Comparison of ENCODE assay signal across 10 cellular contexts in genomic region chr15:67048281-67049279, GRCh38. TPM values are rescaled to one million over a fixed set of nuclear protein-coding genes. Genes with fewer than 3 reads are reported as not detected.
DNase-seq lines count a peak whose midpoint lies in the region; ATAC-seq and TF ChIP-seq lines count a peak whose summit lies in the region.
"Had no signal": no experiment of that assay in that cellular context is flagged by ENCODE, and none has a peak within 500 bp of the region (broad histone marks: within the 10 kb centered on the region; RNA-seq: fewer than 3 reads in every experiment).

No MANE protein-coding gene starts in this region.

- H3K9me3 Mint-ChIP-seq in activated B cell treated with CpG ODN at 0.5 μM for 24 hours = no peaks in the 10 kb centered on the region
- H3K9me3 Mint-ChIP-seq in stimulated activated naive B cell treated with anti-CD40 and anti-IgM and Interleukin-4, amounts not matched to agents 10 μg/mL and 1 μg/mL and 100 μg/mL, for 72 hours = no peaks in the 10 kb centered on the region
- H3K9me3 Mint-ChIP-seq in activated CD8-positive, alpha-beta T cell treated with anti-CD3 and anti-CD28 coated beads for 36 hours = no peaks in the 10 kb centered on the region

- DNase-seq in activated B cell treated with CpG ODN at 0.5 μM for 24 hours (no peak), right cardiac atrium (peak; percentile 66 to 82 (median 77)), NCI-H2029 (lab: John Stamatoyannopoulos, UW) (no peak), 8988T (no peak)
- DNase-seq in stimulated activated naive B cell treated with anti-CD40 and anti-IgM and Interleukin-4, amounts not matched to agents 10 μg/mL and 1 μg/mL and 100 μg/mL, for 72 hours = no peak
- DNase-seq in activated CD8-positive, alpha-beta T cell treated with anti-CD3 and anti-CD28 coated beads for 36 hours = no peak
- DNase-seq: activated gamma-delta T cell, NCI-H1417 had no signal

- H3K4me1 ChIP-seq in HEK293 (ENCODE audit: control insufficient read depth, insufficient read depth, low read length) (peaks cover 23% of the 10 kb centered on the region), right cardiac atrium (ENCODE audit: control insufficient read depth, insufficient read depth, low read length) (peaks cover 15% of the 10 kb centered on the region)

- no peaks in the 10 kb centered on the region for H3K9me3 ChIP-seq in HEK293 (ENCODE audit: control insufficient read depth, insufficient read depth, low read depth, low read length)
- no peaks in the 10 kb centered on the region for H3K9me3 ChIP-seq in right cardiac atrium (ENCODE audit: control insufficient read depth, low read length)

- H3K27me3 Mint-ChIP-seq in activated B cell treated with CpG ODN at 0.5 μM for 24 hours = no peaks in the 10 kb centered on the region
- no peaks in the 10 kb centered on the region for H3K27me3 Mint-ChIP-seq in stimulated activated naive B cell treated with anti-CD40 and anti-IgM and Interleukin-4, amounts not matched to agents 10 μg/mL and 1 μg/mL and 100 μg/mL, for 72 hours
- no peaks in the 10 kb centered on the region for H3K27me3 Mint-ChIP-seq in activated CD8-positive, alpha-beta T cell treated with anti-CD3 and anti-CD28 coated beads for 36 hours

- H3K27ac Mint-ChIP-seq in activated B cell treated with CpG ODN at 0.5 μM for 24 hours = peak overlapping the region; percentile 78
- peak overlapping the region; percentile 77 for H3K27ac Mint-ChIP-seq in stimulated activated naive B cell treated with anti-CD40 and anti-IgM and Interleukin-4, amounts not matched to agents 10 μg/mL and 1 μg/mL and 100 μg/mL, for 72 hours
- H3K27ac Mint-ChIP-seq in activated CD8-positive, alpha-beta T cell treated with anti-CD3 and anti-CD28 coated beads for 36 hours = no peak overlapping the region

- peaks cover 38% of the 10 kb centered on the region for H3K4me1 Mint-ChIP-seq in activated B cell treated with CpG ODN at 0.5 μM for 24 hours
- peaks cover 34 to 44% of the 10 kb centered on the region in 2 donors for H3K4me1 Mint-ChIP-seq in stimulated activated naive B cell treated with anti-CD40 and anti-IgM and Interleukin-4, amounts not matched to agents 10 μg/mL and 1 μg/mL and 100 μg/mL, for 72 hours
- H3K4me1 Mint-ChIP-seq in activated CD8-positive, alpha-beta T cell treated with anti-CD3 and anti-CD28 coated beads for 36 hours (ENCODE audit: low read depth) = peaks cover 13% of the 10 kb centered on the region

- POLR2A ChIA-PET in HEK293 (lab: Yijun Ruan, JAX) (interaction anchor here (0.7 to 2.1 kb wide), 9 partner anchors 14 to 206 kb away, joined by 3 to 18 read pairs (median 4); partner anchors contain the start of genes AAGAB, IQCH and SMAD3), activated B cell treated with CpG ODN at 0.5 μM for 24 hours (lab: Charles Lee) (no interaction called here)
- POLR2A ChIA-PET in activated CD8-positive, alpha-beta T cell treated with anti-CD3 and anti-CD28 coated beads for 36 hours (lab: Charles Lee) = interaction anchor here (0.5 to 1.0 kb wide), 3 partner anchors 20 to 660 kb away, joined by 3 read pairs; no protein-coding TSS in a partner anchor

- ATAC-seq in activated B cell treated with CpG ODN at 0.5 μM for 24 hours (ENCODE audit: low read depth) (peak; percentile 45), right cardiac atrium (peak; percentile 77 to 82), GM21528 (IDR thresholded peaks at IDR 0.05; ENCODE audit: low FRiP score, unreplicated experiment) (no peak)
- ATAC-seq in stimulated activated naive B cell treated with anti-CD40 and anti-IgM and Interleukin-4, amounts not matched to agents 10 μg/mL and 1 μg/mL and 100 μg/mL, for 72 hours (replicated peaks) = no peak
- ATAC-seq in activated CD8-positive, alpha-beta T cell treated with anti-CD3 and anti-CD28 coated beads for 36 hours = no peak

- H3K27ac ChIP-seq in HEK293 (ENCODE audit: extremely low read depth, low read depth, low read length) (peak overlapping the region; percentile 77), right cardiac atrium (ENCODE audit: low read length) (peak overlapping the region; percentile 84)

- H3K4me3 Mint-ChIP-seq in activated B cell treated with CpG ODN at 0.5 μM for 24 hours = peak overlapping the region; percentile 39
- H3K4me3 Mint-ChIP-seq in stimulated activated naive B cell treated with anti-CD40 and anti-IgM and Interleukin-4, amounts not matched to agents 10 μg/mL and 1 μg/mL and 100 μg/mL, for 72 hours = no peak overlapping the region
- H3K4me3 Mint-ChIP-seq in activated CD8-positive, alpha-beta T cell treated with anti-CD3 and anti-CD28 coated beads for 36 hours = no peak overlapping the region

- intact Hi-C loops in activated B cell treated with CpG ODN at 0.5 μM for 24 hours (cut with micrococcal nuclease) = no loop called here
- intact Hi-C loops in right cardiac atrium (cut with DNase I) = no loop called here
- intact Hi-C loops in activated CD8-positive, alpha-beta T cell treated with anti-CD3 and anti-CD28 coated beads for 36 hours (cut with micrococcal nuclease) = no loop called here

- CTCF ChIA-PET in HEK293 (lab: Yijun Ruan, JAX) (interaction anchor here (0.5 to 2.1 kb wide), 9 partner anchors 12 to 446 kb away, joined by 3 to 10 read pairs (median 4); no protein-coding TSS in a partner anchor), activated B cell treated with CpG ODN at 0.5 μM for 24 hours (lab: Charles Lee) (no interaction called here)
- CTCF ChIA-PET in activated CD8-positive, alpha-beta T cell treated with anti-CD3 and anti-CD28 coated beads for 36 hours (lab: Charles Lee) = no interaction called here

- H3K4me3 ChIP-seq in HEK293 (ENCODE audit: low read depth, low read length) = no peak overlapping the region
- H3K4me3 ChIP-seq in right cardiac atrium (ENCODE audit: low read length) = no peak overlapping the region

- H3K27me3 ChIP-seq in right cardiac atrium (ENCODE audit: control insufficient read depth, insufficient read depth) = no peaks in the 10 kb centered on the region

- H3K36me3 Mint-ChIP-seq in activated B cell treated with CpG ODN at 0.5 μM for 24 hours (ENCODE audit: low read depth) = no peaks in the 10 kb centered on the region
- H3K36me3 Mint-ChIP-seq in stimulated activated naive B cell treated with anti-CD40 and anti-IgM and Interleukin-4, amounts not matched to agents 10 μg/mL and 1 μg/mL and 100 μg/mL, for 72 hours = no peaks in the 10 kb centered on the region
- H3K36me3 Mint-ChIP-seq in activated CD8-positive, alpha-beta T cell treated with anti-CD3 and anti-CD28 coated beads for 36 hours (ENCODE audit: low read depth) = no peaks in the 10 kb centered on the region

- WGBS in right cardiac atrium = 48% methylated on average over 9 of the region's 9 CpGs

- no peaks in the 10 kb centered on the region for H3K36me3 ChIP-seq in HEK293 (ENCODE audit: control insufficient read depth in 2 of 2, insufficient read depth in 1 of 2, low read length in 2 of 2)

- TF ChIP-seq CTCF in HEK293 (tag by site-specific recombination; IDR thresholded peaks at IDR 0.05) = no peak
- TF ChIP-seq CTCF in activated B cell treated with CpG ODN at 0.5 μM for 24 hours (IDR thresholded peaks at IDR 0.05) = no peak
- no peak for TF ChIP-seq CTCF in activated CD8-positive, alpha-beta T cell treated with anti-CD3 and anti-CD28 coated beads for 36 hours (IDR thresholded peaks at IDR 0.05)

TF ChIP-seq in HEK293, 187 proteins besides CTCF, POLR2A, EP300 and RAD21 (continues in another document):
- TF ChIP-seq ZNF791 (tag by site-specific recombination; IDR thresholded peaks at IDR 0.05) = no peak
- no peak for TF ChIP-seq ZSCAN5A (tag by site-specific recombination; IDR thresholded peaks at IDR 0.05)
- no peak for TF ChIP-seq ZBTB7A (tag by site-specific recombination; IDR thresholded peaks at IDR 0.05; ENCODE audit: low read depth)
- no peak for TF ChIP-seq ZFP41 (tag by site-specific recombination; IDR thresholded peaks at IDR 0.05; ENCODE audit: borderline replicate concordance)
- no peak for TF ChIP-seq ZBTB10 (tag by site-specific recombination; IDR thresholded peaks at IDR 0.05)

RNA-seq across cellular contexts. Expression of gene SMAD3, which starts 16.8 kb away (rescaled TPM):
- total RNA-seq in activated B cell treated with CpG ODN at 0.5 μM for 24 hours (85.9 and 118 TPM in 2 replicates), right cardiac atrium (10 to 100 TPM; 29.2 to 40.5 (median 30.5) TPM)
- polyA plus RNA-seq in right cardiac atrium = 9.9 TPM
- 10 to 100 TPM; 22.3 to 24.7 TPM for total RNA-seq in activated CD8-positive, alpha-beta T cell treated with anti-CD3 and anti-CD28 coated beads for 36 hours

Comparison
In these comparisons a context has a peak if more than half of its experiments do, and no peak if none do; other contexts are left out.
1. ATAC-seq: peak in activated B cell treated with CpG ODN at 0.5 μM for 24 hours (single experiment) and right cardiac atrium (2 of 2); none in stimulated activated naive B cell treated with anti-CD40 and anti-IgM and Interleukin-4, amounts not matched to agents 10 μg/mL and 1 μg/mL and 100 μg/mL, for 72 hours (0 of 2), activated CD8-positive, alpha-beta T cell treated with anti-CD3 and anti-CD28 coated beads for 36 hours (single experiment) and GM21528 (single experiment).
2. DNase-seq: peak in right cardiac atrium (3 of 3); none in activated B cell treated with CpG ODN at 0.5 μM for 24 hours (single experiment), stimulated activated naive B cell treated with anti-CD40 and anti-IgM and Interleukin-4, amounts not matched to agents 10 μg/mL and 1 μg/mL and 100 μg/mL, for 72 hours (single experiment), NCI-H2029 (single experiment), activated CD8-positive, alpha-beta T cell treated with anti-CD3 and anti-CD28 coated beads for 36 hours (single experiment) and 8988T (single experiment).